ENCODE assay signal across 22 cellular contexts in genomic region chr11:131145806-131146205, GRCh38.
DNase-seq lines count a peak whose midpoint lies in the region; ATAC-seq and TF ChIP-seq lines count a peak whose summit lies in the region.
"Had no signal": no experiment of that assay in that cellular context is flagged by ENCODE, and none has a peak within 500 bp of the region (broad histone marks: within the 10 kb centered on the region; RNA-seq: fewer than 3 reads in every experiment).

No MANE protein-coding gene starts in this region.

- no peak overlapping the region for H3K4me3 ChIP-seq in WERI-Rb-1 (ENCODE audit: low read depth, low read length)
- H3K4me3 ChIP-seq: BLaER1, GM12878 had no signal

- no peak overlapping the region for H3K27ac Mint-ChIP-seq in T-cell
- H3K27ac Mint-ChIP-seq: CD14-positive monocyte; CD4-positive, alpha-beta memory T cell; CD4-positive, CD25-positive, alpha-beta regulatory T cell; CD8-positive, alpha-beta memory T cell had no signal

- peaks cover 0 to 4% (median 0%) of the 10 kb centered on the region in 3 donors for H3K9me3 Mint-ChIP-seq in T-cell

- ATAC-seq in T-cell (replicated peaks in 1 of 4): no peak
- ATAC-seq: GM12878 had no signal

- H3K36me3 ChIP-seq in WERI-Rb-1: no peaks in the 10 kb centered on the region
- H3K36me3 ChIP-seq: BE2C, BLaER1 had no signal

- no peak overlapping the region for H3K4me3 Mint-ChIP-seq in T-cell
- H3K4me3 Mint-ChIP-seq: CD14-positive monocyte; CD4-positive, alpha-beta memory T cell; CD4-positive, CD25-positive, alpha-beta regulatory T cell; CD8-positive, alpha-beta memory T cell had no signal

- peaks cover 0 to 4% of the 10 kb centered on the region in 2 donors for H3K27me3 Mint-ChIP-seq in T-cell
- H3K27me3 Mint-ChIP-seq: CD4-positive, alpha-beta memory T cell; CD4-positive, CD25-positive, alpha-beta regulatory T cell had no signal

- CTCF ChIA-PET in T-cell (lab: Charles Lee): no interaction called here

- H3K9me3 ChIP-seq in WERI-Rb-1 (ENCODE audit: severe bottlenecking): no peaks in the 10 kb centered on the region
- H3K9me3 ChIP-seq: BE2C, BLaER1 had no signal

- DNase-seq in G401 (ENCODE audit: low spot score) (peak; percentile 81), WERI-Rb-1 (peak; percentile 19), cerebellum (ENCODE audit: low spot score) (peak; percentile 53), NCI-H2196 treated with DMSO at 0.1 percent for 48 hours (lab: John Stamatoyannopoulos, UW; ENCODE audit: unreplicated experiment) (no peak), T-cell (no peak), GF-D8 (lab: John Stamatoyannopoulos, UW) (no peak)
- DNase-seq: 8988T; ACHN; BE2C; CD4-positive, alpha-beta memory T cell; CD4-positive, CD25-positive, alpha-beta regulatory T cell; CD8-positive, alpha-beta memory T cell; COR-L47; DMS 273 treated with DMSO at 0.1 percent for 48 hours; DMS153; DMS53; DMS79; DND-41; EL had no signal

- no peaks in the 10 kb centered on the region for H3K27me3 ChIP-seq in WERI-Rb-1 (ENCODE audit: insufficient read depth, low read depth, severe bottlenecking)
- H3K27me3 ChIP-seq: BE2C, BLaER1 had no signal

- POLR2A ChIA-PET in T-cell (lab: Charles Lee): no interaction called here

- in situ Hi-C loops in G401 (cut with HindIII; ENCODE audit: low sequenced_read_pairs): no loop called here

- H3K27ac ChIP-seq in WERI-Rb-1: no peak overlapping the region; the same call in 1 of the 2 replicates
- H3K27ac ChIP-seq: BLaER1 had no signal

- TF ChIP-seq CTCF in WERI-Rb-1 (IDR thresholded peaks at IDR 0.05; ENCODE audit: low read depth, low read length): no peak

- H3K4me1 Mint-ChIP-seq in T-cell: no peaks in the 10 kb centered on the region
- H3K4me1 Mint-ChIP-seq: CD14-positive monocyte; CD4-positive, alpha-beta memory T cell; CD4-positive, CD25-positive, alpha-beta regulatory T cell; CD8-positive, alpha-beta memory T cell had no signal

- H3K36me3 Mint-ChIP-seq in T-cell: no peaks in the 10 kb centered on the region
- H3K36me3 Mint-ChIP-seq: CD14-positive monocyte; CD4-positive, alpha-beta memory T cell; CD4-positive, CD25-positive, alpha-beta regulatory T cell; CD8-positive, alpha-beta memory T cell had no signal

Comparison
In these comparisons a context has a peak if more than half of its experiments do, and no peak if none do; other contexts are left out.
1. DNase-seq: peak in G401 (single experiment), WERI-Rb-1 (single experiment) and cerebellum (single experiment); none in NCI-H2196 treated with DMSO at 0.1 percent for 48 hours (single experiment), T-cell (0 of 34) and GF-D8 (single experiment).